In the genomic region with DNA sequence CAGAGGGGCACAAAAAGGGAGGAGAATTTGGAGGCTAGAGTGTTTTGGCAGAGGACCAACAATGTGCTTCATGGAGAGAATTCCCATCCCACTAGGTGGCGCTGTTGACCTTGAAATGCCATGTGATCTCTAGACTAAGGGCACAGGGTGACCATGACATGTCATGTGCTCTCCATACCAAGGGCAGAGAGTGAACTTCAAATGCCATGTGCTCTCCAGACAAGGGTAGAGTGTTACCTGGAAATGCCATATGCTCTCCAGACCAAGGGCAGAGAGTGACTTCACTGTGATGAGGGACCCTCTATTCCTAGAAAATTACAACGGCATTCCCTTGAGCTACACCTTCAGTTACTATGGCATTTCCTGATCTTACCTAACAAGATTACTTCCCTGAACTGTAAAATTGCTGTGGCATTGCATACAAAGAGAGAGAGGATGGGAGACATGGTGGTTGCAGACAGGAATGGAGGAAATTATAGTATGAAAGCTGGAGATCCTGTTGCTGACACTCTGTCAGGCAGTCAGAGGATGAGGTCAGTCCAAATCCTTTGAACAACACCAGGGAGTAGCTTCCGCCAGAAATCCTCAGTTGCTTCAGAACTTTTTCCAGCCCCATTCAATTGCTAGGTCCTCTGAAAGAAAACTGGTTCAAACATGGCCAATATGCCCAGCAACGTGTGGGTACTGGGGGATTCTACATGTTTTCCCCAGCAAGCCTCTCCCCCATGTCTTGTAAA, we compare ENCODE assay signal across 8 cellular contexts.
DNase-seq lines count a peak whose midpoint lies in the region; ATAC-seq and TF ChIP-seq lines count a peak whose summit lies in the region.

No MANE protein-coding gene starts in this region.

- CTCF ChIA-PET in T-cell (lab: Charles Lee): interaction anchor here (0.8 to 0.9 kb wide), 3 partner anchors 110 to 232 kb away, joined by 3 to 5 read pairs (median 4); no protein-coding TSS in a partner anchor

- TF ChIP-seq CTCF in ascending aorta (IDR thresholded peaks at IDR 0.05): peak; percentile 49 to 65 (median 64)

- no peak overlapping the region for H3K4me3 ChIP-seq in ascending aorta

- no peaks in the 10 kb centered on the region for H3K36me3 ChIP-seq in ascending aorta

- no peak overlapping the region for H3K27ac ChIP-seq in ascending aorta

- intact Hi-C loops in ascending aorta (cut with DNase I): loop anchor here (10.0 kb wide), 1 partner anchor 112 kb away; no protein-coding TSS in a partner anchor

- DNase-seq in NCI-H1436 (lab: John Stamatoyannopoulos, UW) (peak; percentile 52), NCI-H1436 treated with DMSO at 0.1 percent for 48 hours (lab: John Stamatoyannopoulos, UW) (no peak), NCI-H1048 (lab: John Stamatoyannopoulos, UW) (peak; percentile 73), T-cell (peak; percentile 3 to 69 (median 38)), ascending aorta (ENCODE audit: low spot score in 2 of 2) (peak in 1 of 2 donors; percentile 83), iPS-NIHi11 (ENCODE audit: low spot score) (peak; percentile 82)
- peak; percentile 19 to 64 (median 61) for DNase-seq in stimulated activated CD4-positive, alpha-beta T cell treated with anti-CD3 and anti-CD28 coated beads, Interleukin-1b, Interleukin-23, amount 100 ng/mL, for 24 hours (ENCODE audit: low read depth in 4 of 4, low spot score in 1 of 4)

- POLR2A ChIA-PET in T-cell (lab: Charles Lee): no interaction called here

- no peak overlapping the region for H3K27ac Mint-ChIP-seq in T-cell

- H3K4me3 Mint-ChIP-seq in T-cell: no peak overlapping the region

- no peaks in the 10 kb centered on the region for H3K27me3 Mint-ChIP-seq in T-cell

- H3K27me3 ChIP-seq in ascending aorta: no peaks in the 10 kb centered on the region

- peak; percentile 97 for ATAC-seq in HG02610 (IDR thresholded peaks at IDR 0.05; ENCODE audit: unreplicated experiment)
- ATAC-seq in T-cell (replicated peaks in 1 of 4): no peak

- H3K9me3 Mint-ChIP-seq in T-cell: no peaks in the 10 kb centered on the region

- H3K4me1 ChIP-seq in ascending aorta: no peaks in the 10 kb centered on the region

- no peaks in the 10 kb centered on the region for H3K9me3 ChIP-seq in ascending aorta

- H3K36me3 Mint-ChIP-seq in T-cell: no peaks in the 10 kb centered on the region

- H3K4me1 Mint-ChIP-seq in T-cell: no peaks in the 10 kb centered on the region
